In genomic region chr4:87399148-87399547, GRCh38 we compare ENCODE assay signal across 29 cellular contexts. TPM values are rescaled to one million over a fixed set of nuclear protein-coding genes. Genes with fewer than 3 reads are reported as not detected.
DNase-seq lines count a peak whose midpoint lies in the region; ATAC-seq, FAIRE-seq and TF ChIP-seq lines count a peak whose summit lies in the region.
"Had no signal": no experiment of that assay in that cellular context is flagged by ENCODE, and none has a peak within 500 bp of the region (broad histone marks: within the 10 kb centered on the region; RNA-seq: fewer than 3 reads in every experiment).

No MANE protein-coding gene starts in this region.

- H3K9me3 ChIP-seq in right atrium auricular region: no peaks in the 10 kb centered on the region
- H3K9me3 ChIP-seq in body of pancreas: no peaks in the 10 kb centered on the region
- H3K9me3 ChIP-seq in aorta (ENCODE audit: control insufficient read depth, low read length): no peaks in the 10 kb centered on the region

- TF ChIP-seq POLR2A in body of pancreas (IDR thresholded peaks at IDR 0.05): no peak

- H3K4me3 ChIP-seq in right atrium auricular region (no peak overlapping the region), body of pancreas (no peak overlapping the region), aorta (ENCODE audit: low read length in 2 of 2) (no peak overlapping the region)
- H3K4me3 ChIP-seq: BLaER1 treated with 17β-estradiol and CSF1 and Interleukin-3, amounts not matched to agents 10 nM and 100 nM; hepatocyte; smooth muscle cell had no signal

- H3K4me1 ChIP-seq in right atrium auricular region (no peaks in the 10 kb centered on the region), body of pancreas (no peaks in the 10 kb centered on the region), aorta (ENCODE audit: control insufficient read depth in 1 of 2, insufficient read depth in 2 of 2, low read length in 2 of 2) (no peaks in the 10 kb centered on the region)
- H3K4me1 ChIP-seq: BLaER1 treated with 17β-estradiol and CSF1 and Interleukin-3, amounts not matched to agents 10 nM and 100 nM had no signal

- H3K27ac ChIP-seq in right atrium auricular region (no peak overlapping the region), body of pancreas (no peak overlapping the region), aorta (ENCODE audit: low read depth in 1 of 2, low read length in 2 of 2) (no peak overlapping the region)
- H3K27ac ChIP-seq: BLaER1 treated with 17β-estradiol and CSF1 and Interleukin-3, amounts not matched to agents 10 nM and 100 nM; brain microvascular endothelial cell; hepatocyte had no signal

- ATAC-seq in left ventricle myocardium superior (peak; percentile 59), body of pancreas (peak; percentile 47), left lobe of liver (peak; percentile 49), aorta (ENCODE audit: low FRiP score) (peak; percentile 62)
- ATAC-seq: activated CD8-positive, alpha-beta memory T cell treated with anti-CD3 and anti-CD28 coated beads, Interleukin-2, amount 10 ng/mL, durations not matched to agents 7 days and 5 days; activated T-cell treated with anti-CD3 and anti-CD28 coated beads, Interleukin-2, amount 50 U/mL, for 72 hours; naive thymus-derived CD8-positive, alpha-beta T cell had no signal

- FAIRE-seq in frontal cortex (lab: Jason Lieb, UNC): no peak

- H3K36me3 ChIP-seq in right atrium auricular region: no peaks in the 10 kb centered on the region
- no peaks in the 10 kb centered on the region for H3K36me3 ChIP-seq in body of pancreas (replicated peaks in 1 of 2; ENCODE audit: insufficient read depth in 1 of 2, low read depth in 2 of 2)
- H3K36me3 ChIP-seq in aorta (ENCODE audit: control insufficient read depth in 1 of 2, insufficient read depth in 2 of 2, low read length in 1 of 2): no peaks in the 10 kb centered on the region
- H3K36me3 ChIP-seq: brain microvascular endothelial cell had no signal

- peak; percentile 35 for DNase-seq in left ventricle myocardium superior
- DNase-seq in right atrium auricular region (ENCODE audit: low spot score): no peak
- peak; percentile 32 to 64 (median 40) for DNase-seq in body of pancreas
- DNase-seq in left lobe of liver (ENCODE audit: low spot score): no peak
- peak in 1 of 2 donors; percentile 50 for DNase-seq in aorta
- no peak for DNase-seq in glomerular visceral epithelial cell (ENCODE audit: extremely low spot score)
- DNase-seq in stimulated activated CD4-positive, alpha-beta T cell treated with anti-CD3 and anti-CD28 coated beads, Interleukin-15, amount 100 ng/mL, for 24 hours: no peak
- no peak for DNase-seq in frontal cortex (ENCODE audit: low spot score in 2 of 2)
- DNase-seq: activated CD4-positive, CD25-positive, alpha-beta regulatory T cell; activated CD8-positive, alpha-beta memory T cell treated with anti-CD3 and anti-CD28 coated beads, Interleukin-2, amount 10 ng/mL, durations not matched to agents 7 days and 5 days; activated naive CD4-positive, alpha-beta T cell treated with Interleukin-2 at 50 U/mL for 16 hours; activated T-cell treated with anti-CD3 and anti-CD28 coated beads, Interleukin-2, amount 50 U/mL, for 72 hours; brain microvascular endothelial cell; COR-L47; effector CD4-positive, alpha-beta T cell; GDM1; HFFc6; immature natural killer cell; Karpas-422; midbrain; MV-4-11; naive thymus-derived CD8-positive, alpha-beta T cell; NCI-H1436 treated with DMSO at 0.1 percent for 48 hours; NCI-H510A treated with DMSO at 0.1 percent for 48 hours; stimulated activated CD4-positive, alpha-beta T cell treated with anti-CD3 and anti-CD28 coated beads, Interleukin-2, amount 100 ng/mL, for 24 hours; T1000 had no signal

- intact Hi-C loops in left ventricle myocardium superior (cut with micrococcal nuclease): no loop called here
- intact Hi-C loops in body of pancreas (cut with DNase I): no loop called here
- intact Hi-C loops in aorta (cut with DNase I): no loop called here

- no peak for TF ChIP-seq CTCF in right atrium auricular region (IDR thresholded peaks at IDR 0.05)
- no peak for TF ChIP-seq CTCF in body of pancreas (IDR thresholded peaks at IDR 0.05)

- no peaks in the 10 kb centered on the region for H3K27me3 ChIP-seq in right atrium auricular region
- H3K27me3 ChIP-seq in body of pancreas: no peaks in the 10 kb centered on the region
- no peaks in the 10 kb centered on the region for H3K27me3 ChIP-seq in aorta (ENCODE audit: control insufficient read depth in 1 of 2, insufficient read depth in 2 of 2, low read length in 1 of 2)
- H3K27me3 ChIP-seq: BLaER1 treated with 17β-estradiol and CSF1 and Interleukin-3, amounts not matched to agents 10 nM and 100 nM; brain microvascular endothelial cell; hepatocyte had no signal

- WGBS in body of pancreas, 2 donors: 81 to 86% methylated on average over 2 to 3 of the region's 3 CpGs
- WGBS in aorta, 2 donors: 77 to 82% methylated on average over 3 of the region's 3 CpGs

RNA-seq across cellular contexts. Expression of gene HSD17B11, which starts 8.2 kb away (rescaled TPM):
- total RNA-seq in left ventricle myocardium superior (13.5 TPM), right atrium auricular region (10 to 100 TPM; 32.4 to 33.8 TPM), body of pancreas (100 to 1,000 TPM in 1 of 2 donors, 10 to 100 TPM in 1; 21.4 to 105 TPM), left lobe of liver (135 TPM), aorta (10 to 100 TPM; 35.5 to 74.8 TPM), frontal cortex (52.6 TPM)
- polyA plus RNA-seq in aorta: 10 to 100 TPM; 52.6 to 77.6 TPM

RNA-seq across cellular contexts. Expression of gene NUDT9, which starts 23.2 kb away (rescaled TPM):
- 31.1 TPM for total RNA-seq in left ventricle myocardium superior
- total RNA-seq in right atrium auricular region: 10 to 100 TPM; 17.2 to 17.6 TPM
- 10 to 100 TPM; 22.7 to 32.2 TPM for total RNA-seq in body of pancreas
- total RNA-seq in left lobe of liver: 21.4 TPM
- 10 to 100 TPM; 22.2 to 29.1 TPM for total RNA-seq in aorta
- 10 to 100 TPM; 38.7 to 39.0 TPM for polyA plus RNA-seq in aorta
- total RNA-seq in frontal cortex: 20.8 TPM

Comparison
In these comparisons a context has a peak if more than half of its experiments do, and no peak if none do; other contexts are left out.
1. DNase-seq: peak in left ventricle myocardium superior (single experiment) and body of pancreas (4 of 4); none in right atrium auricular region (single experiment), left lobe of liver (single experiment), glomerular visceral epithelial cell (single experiment), stimulated activated CD4-positive, alpha-beta T cell treated with anti-CD3 and anti-CD28 coated beads, Interleukin-15, amount 100 ng/mL, for 24 hours (single experiment) and frontal cortex (0 of 2).
2. Peak in every context shown above with its lines, with median percentiles within 50 percentile points of each other: ATAC-seq.